8 cellular contexts compared by ENCODE assay signal in genomic region chr10:6072215-6072941, GRCh38. TPM values are rescaled to one million over a fixed set of nuclear protein-coding genes. Genes with fewer than 3 reads are reported as not detected.
DNase-seq lines count a peak whose midpoint lies in the region; ATAC-seq lines count a peak whose summit lies in the region.

No MANE protein-coding gene starts in this region.

- intact Hi-C loops in activated CD4-positive, alpha-beta T cell treated with anti-CD3 and anti-CD28 coated beads, Interleukin-2, amount 10 ng/mL, durations not matched to agents 24 days and 14 days (cut with micrococcal nuclease) = loop anchor here (1.0 kb wide), 1 partner anchor 27 kb away; no protein-coding TSS in a partner anchor

- H3K27ac Mint-ChIP-seq in activated CD4-positive, alpha-beta T cell treated with anti-CD3 and anti-CD28 coated beads, Interleukin-2, amount 10 ng/mL, durations not matched to agents 24 days and 14 days = peak overlapping the region; percentile 98
- peak overlapping the region; percentile 96 for H3K27ac Mint-ChIP-seq in activated CD8-positive, alpha-beta memory T cell treated with anti-CD3 and anti-CD28 coated beads, Interleukin-2, amount 10 ng/mL, durations not matched to agents 7 days and 5 days
- H3K27ac Mint-ChIP-seq in stimulated activated naive B cell treated with anti-CD40 and anti-IgM and Interleukin-4, amounts not matched to agents 10 μg/mL and 1 μg/mL and 100 μg/mL, for 72 hours = peak overlapping the region; percentile 95

- H3K27me3 Mint-ChIP-seq in activated CD4-positive, alpha-beta T cell treated with anti-CD3 and anti-CD28 coated beads, Interleukin-2, amount 10 ng/mL, durations not matched to agents 24 days and 14 days = no peaks in the 10 kb centered on the region
- H3K27me3 Mint-ChIP-seq in activated CD8-positive, alpha-beta memory T cell treated with anti-CD3 and anti-CD28 coated beads, Interleukin-2, amount 10 ng/mL, durations not matched to agents 7 days and 5 days = no peaks in the 10 kb centered on the region
- H3K27me3 Mint-ChIP-seq in stimulated activated naive B cell treated with anti-CD40 and anti-IgM and Interleukin-4, amounts not matched to agents 10 μg/mL and 1 μg/mL and 100 μg/mL, for 72 hours = no peaks in the 10 kb centered on the region

- peaks cover 81% of the 10 kb centered on the region for H3K4me1 Mint-ChIP-seq in activated CD4-positive, alpha-beta T cell treated with anti-CD3 and anti-CD28 coated beads, Interleukin-2, amount 10 ng/mL, durations not matched to agents 24 days and 14 days
- H3K4me1 Mint-ChIP-seq in activated CD8-positive, alpha-beta memory T cell treated with anti-CD3 and anti-CD28 coated beads, Interleukin-2, amount 10 ng/mL, durations not matched to agents 7 days and 5 days = peaks cover 90% of the 10 kb centered on the region
- H3K4me1 Mint-ChIP-seq in stimulated activated naive B cell treated with anti-CD40 and anti-IgM and Interleukin-4, amounts not matched to agents 10 μg/mL and 1 μg/mL and 100 μg/mL, for 72 hours = peaks cover 52 to 61% of the 10 kb centered on the region in 2 donors

- H3K4me3 Mint-ChIP-seq in activated CD4-positive, alpha-beta T cell treated with anti-CD3 and anti-CD28 coated beads, Interleukin-2, amount 10 ng/mL, durations not matched to agents 24 days and 14 days = peak overlapping the region; percentile 70
- H3K4me3 Mint-ChIP-seq in activated CD8-positive, alpha-beta memory T cell treated with anti-CD3 and anti-CD28 coated beads, Interleukin-2, amount 10 ng/mL, durations not matched to agents 7 days and 5 days = peak overlapping the region; percentile 71
- peak overlapping the region; percentile 51 to 56 for H3K4me3 Mint-ChIP-seq in stimulated activated naive B cell treated with anti-CD40 and anti-IgM and Interleukin-4, amounts not matched to agents 10 μg/mL and 1 μg/mL and 100 μg/mL, for 72 hours

- no peaks in the 10 kb centered on the region for H3K9me3 Mint-ChIP-seq in activated CD4-positive, alpha-beta T cell treated with anti-CD3 and anti-CD28 coated beads, Interleukin-2, amount 10 ng/mL, durations not matched to agents 24 days and 14 days
- H3K9me3 Mint-ChIP-seq in activated CD8-positive, alpha-beta memory T cell treated with anti-CD3 and anti-CD28 coated beads, Interleukin-2, amount 10 ng/mL, durations not matched to agents 7 days and 5 days (ENCODE audit: low read depth) = no peaks in the 10 kb centered on the region
- H3K9me3 Mint-ChIP-seq in stimulated activated naive B cell treated with anti-CD40 and anti-IgM and Interleukin-4, amounts not matched to agents 10 μg/mL and 1 μg/mL and 100 μg/mL, for 72 hours = no peaks in the 10 kb centered on the region

- CTCF ChIA-PET in activated CD8-positive, alpha-beta memory T cell treated with anti-CD3 and anti-CD28 coated beads, Interleukin-2, amount 10 ng/mL, durations not matched to agents 7 days and 5 days (lab: Charles Lee) = interaction anchor here (1.0 to 12.9 kb wide), 9 partner anchors 9 to 59 kb away, joined by 4 to 246 read pairs (median 7); partner anchors contain the start of gene IL2RA

- DNase-seq in activated CD4-positive, alpha-beta T cell treated with anti-CD3 and anti-CD28 coated beads, Interleukin-2, amount 10 ng/mL, durations not matched to agents 24 days and 14 days = peak; percentile 81
- no peak for DNase-seq in activated CD4-positive, alpha-beta T cell treated with anti-CD3 and anti-CD28 coated beads, Interleukin-2, amount 50 U/mL, for 4 hours
- DNase-seq in activated CD8-positive, alpha-beta memory T cell treated with anti-CD3 and anti-CD28 coated beads, Interleukin-2, amount 10 ng/mL, durations not matched to agents 7 days and 5 days = peak; percentile 77
- DNase-seq in stimulated activated naive B cell treated with anti-CD40 and anti-IgM and Interleukin-4, amounts not matched to agents 10 μg/mL and 1 μg/mL and 100 μg/mL, for 72 hours = peak; percentile 63
- DNase-seq in NOMO-1 treated with DMSO at 0.1 percent for 48 hours (lab: John Stamatoyannopoulos, UW; ENCODE audit: unreplicated experiment) (no peak), AG08396 (ENCODE audit: low spot score) (no peak)

- ATAC-seq in HG02763 (IDR thresholded peaks at IDR 0.05; ENCODE audit: unreplicated experiment) (peak; percentile 47), HG02884 (IDR thresholded peaks at IDR 0.05; ENCODE audit: unreplicated experiment) (no peak)
- ATAC-seq in activated CD8-positive, alpha-beta memory T cell treated with anti-CD3 and anti-CD28 coated beads, Interleukin-2, amount 10 ng/mL, durations not matched to agents 7 days and 5 days = peak; percentile 70
- peak; percentile 75 to 77 for ATAC-seq in stimulated activated naive B cell treated with anti-CD40 and anti-IgM and Interleukin-4, amounts not matched to agents 10 μg/mL and 1 μg/mL and 100 μg/mL, for 72 hours (replicated peaks)

- no peaks in the 10 kb centered on the region for H3K36me3 Mint-ChIP-seq in activated CD4-positive, alpha-beta T cell treated with anti-CD3 and anti-CD28 coated beads, Interleukin-2, amount 10 ng/mL, durations not matched to agents 24 days and 14 days (ENCODE audit: low read depth)
- peaks cover 5% of the 10 kb centered on the region for H3K36me3 Mint-ChIP-seq in activated CD8-positive, alpha-beta memory T cell treated with anti-CD3 and anti-CD28 coated beads, Interleukin-2, amount 10 ng/mL, durations not matched to agents 7 days and 5 days
- H3K36me3 Mint-ChIP-seq in stimulated activated naive B cell treated with anti-CD40 and anti-IgM and Interleukin-4, amounts not matched to agents 10 μg/mL and 1 μg/mL and 100 μg/mL, for 72 hours = peaks cover 0 to 3% of the 10 kb centered on the region in 2 donors

RNA-seq across cellular contexts. Expression of gene IL2RA, which starts 10.2 kb away (rescaled TPM):
- total RNA-seq in activated CD4-positive, alpha-beta T cell treated with anti-CD3 and anti-CD28 coated beads, Interleukin-2, amount 10 ng/mL, durations not matched to agents 24 days and 14 days = 965 and 989 TPM in 2 replicates
- total RNA-seq in activated CD8-positive, alpha-beta memory T cell treated with anti-CD3 and anti-CD28 coated beads, Interleukin-2, amount 10 ng/mL, durations not matched to agents 7 days and 5 days = 100 to 1,000 TPM; 302 to 832 TPM

RNA-seq across cellular contexts. Expression of gene RBM17, which starts 16.5 kb away (rescaled TPM):
- 258 and 262 TPM in 2 replicates for total RNA-seq in activated CD4-positive, alpha-beta T cell treated with anti-CD3 and anti-CD28 coated beads, Interleukin-2, amount 10 ng/mL, durations not matched to agents 24 days and 14 days
- 100 to 1,000 TPM; 205 to 267 TPM for total RNA-seq in activated CD8-positive, alpha-beta memory T cell treated with anti-CD3 and anti-CD28 coated beads, Interleukin-2, amount 10 ng/mL, durations not matched to agents 7 days and 5 days

Comparison
In these comparisons a context has a peak if more than half of its experiments do, and no peak if none do; other contexts are left out.
1. DNase-seq: peak in activated CD4-positive, alpha-beta T cell treated with anti-CD3 and anti-CD28 coated beads, Interleukin-2, amount 10 ng/mL, durations not matched to agents 24 days and 14 days (single experiment), activated CD8-positive, alpha-beta memory T cell treated with anti-CD3 and anti-CD28 coated beads, Interleukin-2, amount 10 ng/mL, durations not matched to agents 7 days and 5 days (single experiment) and stimulated activated naive B cell treated with anti-CD40 and anti-IgM and Interleukin-4, amounts not matched to agents 10 μg/mL and 1 μg/mL and 100 μg/mL, for 72 hours (single experiment); none in activated CD4-positive, alpha-beta T cell treated with anti-CD3 and anti-CD28 coated beads, Interleukin-2, amount 50 U/mL, for 4 hours (0 of 2), NOMO-1 treated with DMSO at 0.1 percent for 48 hours (single experiment) and AG08396 (single experiment).
2. Peak in every context shown above with its lines, with median percentiles within 50 percentile points of each other: H3K27ac Mint-ChIP-seq and H3K4me3 Mint-ChIP-seq.